1 cellular context compared by ENCODE assay signal in the genomic region with DNA sequence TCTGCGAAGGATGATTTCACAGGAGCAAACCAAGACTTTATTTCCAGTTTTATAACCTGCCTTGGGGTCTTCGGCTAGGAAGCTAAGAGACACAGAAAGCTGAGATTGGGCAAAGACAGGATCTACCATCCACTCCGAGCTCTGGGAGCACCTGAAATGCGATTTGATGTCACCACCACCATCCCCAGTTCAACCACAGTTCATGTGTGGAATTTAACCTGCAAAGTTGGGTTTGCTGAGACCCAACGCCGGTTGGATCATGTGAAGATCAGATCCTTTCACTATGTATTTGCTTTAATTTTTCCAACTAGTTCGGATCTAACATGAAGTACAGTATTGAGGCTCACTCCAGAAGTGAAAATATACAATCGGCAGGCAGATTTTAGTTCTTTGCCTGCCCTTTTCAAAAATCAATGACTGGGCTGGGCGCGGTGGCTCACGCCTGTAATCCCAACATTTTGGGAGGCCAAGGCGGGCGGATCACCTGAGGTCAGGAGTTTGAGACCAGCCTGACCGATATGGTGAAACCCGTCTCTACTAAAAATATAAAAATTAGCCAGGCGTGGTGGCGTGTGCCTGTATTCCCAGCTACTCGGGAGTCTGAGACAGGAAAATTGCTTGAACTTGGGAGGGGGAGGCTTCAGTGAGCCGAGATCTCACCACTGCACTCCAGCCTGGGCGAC.
TF ChIP-seq lines count a peak whose summit lies in the region.

No MANE protein-coding gene starts in this region.

TF ChIP-seq in SK-N-SH, 30 proteins besides CTCF, POLR2A, EP300 and RAD21 (continued from another document):
- TF ChIP-seq PBX3 (IDR thresholded peaks at IDR 0.05) (no peak), YY1 (IDR thresholded peaks at IDR 0.05; ENCODE audit: low read depth) (no peak), RXRA (IDR thresholded peaks at IDR 0.05; ENCODE audit: borderline replicate concordance, low read depth) (no peak), CHD2 (IDR thresholded peaks at IDR 0.05; ENCODE audit: low read length, partially characterized antibody) (no peak), ELF1 (IDR thresholded peaks at IDR 0.05) (no peak), SIN3A (IDR thresholded peaks at IDR 0.05; ENCODE audit: borderline replicate concordance, low read depth, low read length) (no peak), GATA2 (CRISPR knock-in tag; IDR thresholded peaks at IDR 0.05) (no peak), POLR2AphosphoS5 (IDR thresholded peaks at IDR 0.05; ENCODE audit: low read depth, low read length) (no peak)
- TF ChIP-seq, protein P1, sequence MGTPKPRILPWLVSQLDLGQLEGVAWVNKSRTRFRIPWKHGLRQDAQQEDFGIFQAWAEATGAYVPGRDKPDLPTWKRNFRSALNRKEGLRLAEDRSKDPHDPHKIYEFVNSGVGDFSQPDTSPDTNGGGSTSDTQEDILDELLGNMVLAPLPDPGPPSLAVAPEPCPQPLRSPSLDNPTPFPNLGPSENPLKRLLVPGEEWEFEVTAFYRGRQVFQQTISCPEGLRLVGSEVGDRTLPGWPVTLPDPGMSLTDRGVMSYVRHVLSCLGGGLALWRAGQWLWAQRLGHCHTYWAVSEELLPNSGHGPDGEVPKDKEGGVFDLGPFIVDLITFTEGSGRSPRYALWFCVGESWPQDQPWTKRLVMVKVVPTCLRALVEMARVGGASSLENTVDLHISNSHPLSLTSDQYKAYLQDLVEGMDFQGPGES (IDR thresholded peaks at IDR 0.05; ENCODE audit: low read depth, low read length): no peak
